In genomic region chr10:78923644-78924318, GRCh38 we compare ENCODE assay signal across 16 cellular contexts.
"Had no signal": no experiment of that assay in that cellular context is flagged by ENCODE, and none has a peak within 500 bp of the region (broad histone marks: within the 10 kb centered on the region; RNA-seq: fewer than 3 reads in every experiment).

No MANE protein-coding gene starts in this region.

- DNase-seq: activated CD8-positive, alpha-beta memory T cell treated with anti-CD3 and anti-CD28 coated beads, Interleukin-2, amount 10 ng/mL, durations not matched to agents 7 days and 5 days; activated effector memory CD4-positive, alpha-beta T cell treated with Interleukin-2 at 50 U/mL for 16 hours; activated T-cell treated with anti-CD3 and anti-CD28 coated beads, Interleukin-2, amount 50 U/mL, for 24 hours; body of pancreas; erythroblast; hippocampal formation; kidney glomerular epithelial cell; stimulated activated CD4-positive, alpha-beta T cell treated with anti-CD3 and anti-CD28 coated beads, Interleukin-15, amount 100 ng/mL, for 24 hours; stimulated activated CD4-positive, alpha-beta T cell treated with anti-CD3 and anti-CD28 coated beads, Interleukin-4, amount 100 ng/mL, for 24 hours; T-helper 17 cell had no signal

- ATAC-seq: activated CD4-positive, CD25-positive, alpha-beta regulatory T cell treated with anti-CD3 and anti-CD28 coated beads, Interleukin-2, amount 50 U/mL, for 24 hours; activated CD8-positive, alpha-beta memory T cell treated with anti-CD3 and anti-CD28 coated beads, Interleukin-2, amount 10 ng/mL, durations not matched to agents 7 days and 5 days; body of pancreas; T-helper 17 cell had no signal

- H3K9me3 ChIP-seq: body of pancreas, vagina had no signal

- H3K36me3 Mint-ChIP-seq: activated CD8-positive, alpha-beta memory T cell treated with anti-CD3 and anti-CD28 coated beads, Interleukin-2, amount 10 ng/mL, durations not matched to agents 7 days and 5 days; activated naive CD4-positive, alpha-beta T cell treated with anti-CD3 and anti-CD28 coated beads, Interleukin-2, amount 50 U/mL, for 24 hours had no signal

- H3K27ac ChIP-seq: body of pancreas, vagina had no signal

- H3K4me3 Mint-ChIP-seq: activated CD8-positive, alpha-beta memory T cell treated with anti-CD3 and anti-CD28 coated beads, Interleukin-2, amount 10 ng/mL, durations not matched to agents 7 days and 5 days; activated naive CD4-positive, alpha-beta T cell treated with anti-CD3 and anti-CD28 coated beads, Interleukin-2, amount 50 U/mL, for 24 hours; activated T-cell treated with anti-CD3 and anti-CD28 coated beads, Interleukin-2, amount 50 U/mL, for 24 hours; dendritic cell treated with granulocyte-macrophage colony-stimulating factor and Interleukin-4, amounts not matched to agents 40 ng/mL and 50 ng/mL, for 4 days; nephron; T-helper 17 cell had no signal

- H3K4me3 ChIP-seq: body of pancreas, lung, vagina had no signal

- H3K4me1 ChIP-seq: body of pancreas, vagina had no signal

- H3K27me3 ChIP-seq: body of pancreas, vagina had no signal

- H3K27ac Mint-ChIP-seq: activated CD8-positive, alpha-beta memory T cell treated with anti-CD3 and anti-CD28 coated beads, Interleukin-2, amount 10 ng/mL, durations not matched to agents 7 days and 5 days; activated naive CD4-positive, alpha-beta T cell treated with anti-CD3 and anti-CD28 coated beads, Interleukin-2, amount 50 U/mL, for 24 hours; activated T-cell treated with anti-CD3 and anti-CD28 coated beads, Interleukin-2, amount 50 U/mL, for 24 hours; dendritic cell treated with granulocyte-macrophage colony-stimulating factor and Interleukin-4, amounts not matched to agents 40 ng/mL and 50 ng/mL, for 4 days; T-helper 17 cell had no signal

- H3K9me3 Mint-ChIP-seq: activated naive CD4-positive, alpha-beta T cell treated with anti-CD3 and anti-CD28 coated beads, Interleukin-2, amount 50 U/mL, for 24 hours; activated T-cell treated with anti-CD3 and anti-CD28 coated beads, Interleukin-2, amount 50 U/mL, for 24 hours; dendritic cell treated with granulocyte-macrophage colony-stimulating factor and Interleukin-4, amounts not matched to agents 40 ng/mL and 50 ng/mL, for 4 days; nephron had no signal

- H3K4me1 Mint-ChIP-seq: activated CD8-positive, alpha-beta memory T cell treated with anti-CD3 and anti-CD28 coated beads, Interleukin-2, amount 10 ng/mL, durations not matched to agents 7 days and 5 days; activated naive CD4-positive, alpha-beta T cell treated with anti-CD3 and anti-CD28 coated beads, Interleukin-2, amount 50 U/mL, for 24 hours; T-helper 17 cell had no signal

- H3K36me3 ChIP-seq: vagina had no signal

- H3K27me3 Mint-ChIP-seq: activated CD8-positive, alpha-beta memory T cell treated with anti-CD3 and anti-CD28 coated beads, Interleukin-2, amount 10 ng/mL, durations not matched to agents 7 days and 5 days; activated naive CD4-positive, alpha-beta T cell treated with anti-CD3 and anti-CD28 coated beads, Interleukin-2, amount 50 U/mL, for 24 hours had no signal
